In genomic region chr19:58054792-58055482, GRCh38 we compare ENCODE assay signal across 1 cellular context.
TF ChIP-seq lines count a peak whose summit lies in the region.

No MANE protein-coding gene starts in this region.

TF ChIP-seq in SK-N-SH treated with all-trans-retinoic acid at 6 μM for 48 hours, 23 proteins besides CTCF, POLR2A, EP300 and RAD21 (continued from another document):
- no peak for TF ChIP-seq CREB5 (CRISPR knock-in tag; IDR thresholded peaks at IDR 0.05; ENCODE audit: low read depth)
- TF ChIP-seq RARB (CRISPR knock-in tag; IDR thresholded peaks at IDR 0.05) = no peak
- TF ChIP-seq POU6F1 (CRISPR knock-in tag; IDR thresholded peaks at IDR 0.05; ENCODE audit: borderline replicate concordance, low read depth) = no peak
- no peak for TF ChIP-seq ZNF8 (CRISPR knock-in tag; IDR thresholded peaks at IDR 0.05)
- no peak for TF ChIP-seq ZFP3 (CRISPR knock-in tag; IDR thresholded peaks at IDR 0.05)
- no peak for TF ChIP-seq ESRRG (CRISPR knock-in tag; IDR thresholded peaks at IDR 0.05)
- no peak for TF ChIP-seq ZNF70 (CRISPR knock-in tag; IDR thresholded peaks at IDR 0.05)
- no peak for TF ChIP-seq CSDC2 (CRISPR knock-in tag; IDR thresholded peaks at IDR 0.05)
